ENCODE assay signal across 1 cellular context in genomic region chr19:55216461-55217198, GRCh38.
TF ChIP-seq lines count a peak whose summit lies in the region.

No MANE protein-coding gene starts in this region.

TF ChIP-seq in WTC11, 78 proteins besides CTCF, POLR2A, EP300 and RAD21 (continued from another document and continues in another):
- 0 out of 2 replicates have a peak, but pooled peaks have one; percentile 41 for TF ChIP-seq E2F1 (CRISPR knock-in tag; IDR thresholded peaks at IDR 0.05)
- no peak for TF ChIP-seq ERG (CRISPR knock-in tag; IDR thresholded peaks at IDR 0.05)
- peak; percentile 97 for TF ChIP-seq NFE2L1 (CRISPR knock-in tag; IDR thresholded peaks at IDR 0.05)
- peak; percentile 100 for TF ChIP-seq PRDM15 (CRISPR knock-in tag; IDR thresholded peaks at IDR 0.05)
- TF ChIP-seq ZNF425 (CRISPR knock-in tag; conservative IDR thresholded peaks at IDR 0.05), result no peak
- no peak for TF ChIP-seq NFATC4 (CRISPR knock-in tag; IDR thresholded peaks at IDR 0.05)
- TF ChIP-seq TCF7 (CRISPR knock-in tag; IDR thresholded peaks at IDR 0.05; ENCODE audit: low read depth), result peak; percentile 97
- TF ChIP-seq JUN (CRISPR knock-in tag; IDR thresholded peaks at IDR 0.05), result peak; percentile 97
- TF ChIP-seq CREB1 (CRISPR knock-in tag; IDR thresholded peaks at IDR 0.05), result peak; percentile 87
- peak; percentile 79; the same call in 1 of the 2 replicates for TF ChIP-seq ATF3 (CRISPR knock-in tag; conservative IDR thresholded peaks at IDR 0.05)
- TF ChIP-seq TEAD4 (CRISPR knock-in tag; IDR thresholded peaks at IDR 0.05), result peak; percentile 96
- TF ChIP-seq ZSCAN18 (CRISPR knock-in tag; IDR thresholded peaks at IDR 0.05), result no peak; the same call in 1 of the 2 replicates
- TF ChIP-seq OVOL2 (CRISPR knock-in tag; IDR thresholded peaks at IDR 0.05; ENCODE audit: borderline replicate concordance), result no peak
- TF ChIP-seq ZNF121 (CRISPR knock-in tag; IDR thresholded peaks at IDR 0.05), result peak; percentile 99
- peak; percentile 92 for TF ChIP-seq ZNF219 (CRISPR knock-in tag; IDR thresholded peaks at IDR 0.05; ENCODE audit: borderline replicate concordance)
- TF ChIP-seq ZNF532 (CRISPR knock-in tag; IDR thresholded peaks at IDR 0.05; ENCODE audit: borderline replicate concordance), result no peak
- TF ChIP-seq ATF6 (CRISPR knock-in tag; IDR thresholded peaks at IDR 0.05), result no peak
- TF ChIP-seq ZNF512 (CRISPR knock-in tag; IDR thresholded peaks at IDR 0.05; ENCODE audit: borderline replicate concordance), result peak; percentile 77; the same call in 1 of the 2 replicates
- TF ChIP-seq HMGXB4 (CRISPR knock-in tag; IDR thresholded peaks at IDR 0.05), result no peak
- TF ChIP-seq ARID4B (CRISPR knock-in tag; IDR thresholded peaks at IDR 0.05; ENCODE audit: borderline replicate concordance), result peak; percentile 99
- TF ChIP-seq GRHL2 (CRISPR knock-in tag; IDR thresholded peaks at IDR 0.05; ENCODE audit: insufficient replicate concordance, severe bottlenecking), result no peak
- TF ChIP-seq SMAD3 (CRISPR knock-in tag; IDR thresholded peaks at IDR 0.05; ENCODE audit: borderline replicate concordance), result peak; percentile 98
- TF ChIP-seq ZNF263 (CRISPR knock-in tag; IDR thresholded peaks at IDR 0.05; ENCODE audit: low read depth), result no peak
- TF ChIP-seq NR2C2 (CRISPR knock-in tag; IDR thresholded peaks at IDR 0.05), result peak; percentile 61
